ENCODE assay signal across 14 cellular contexts in genomic region chr9:76866689-76867088, GRCh38. TPM values are rescaled to one million over a fixed set of nuclear protein-coding genes. Genes with fewer than 3 reads are reported as not detected.
DNase-seq lines count a peak whose midpoint lies in the region; TF ChIP-seq lines count a peak whose summit lies in the region.
"Had no signal": no experiment of that assay in that cellular context is flagged by ENCODE, and none has a peak within 500 bp of the region (broad histone marks: within the 10 kb centered on the region; RNA-seq: fewer than 3 reads in every experiment).

No MANE protein-coding gene starts in this region.

- no TSS peak for BruUV-seq in MCF 10A (replicated peaks; lab: Mats Ljungman, UMichigan)

- POLR2A ChIA-PET in MCF 10A (lab: Yijun Ruan, JAX) = interaction anchor here (0.6 to 0.8 kb wide), 3 partner anchors 50 to 458 kb away, joined by 3 to 5 read pairs (median 3); no protein-coding TSS in a partner anchor

- peak overlapping the region; percentile 67 for H3K9ac ChIP-seq in adipocyte (ENCODE audit: low read length)
- H3K9ac ChIP-seq: BLaER1 had no signal

- intact Hi-C loops in MCF 10A (cut with micrococcal nuclease) = loop anchor here (5.0 kb wide), 1 partner anchor 49 kb away; no protein-coding TSS in a partner anchor
- intact Hi-C loops in breast epithelium (cut with DNase I; ENCODE audit: low total_unique reads) = loop anchor here (2.0 kb wide), 1 partner anchor 78 kb away; no protein-coding TSS in a partner anchor

- no peaks in the 10 kb centered on the region for H3K36me3 Mint-ChIP-seq in MCF 10A (ENCODE audit: insufficient read depth, unreplicated experiment)

- H3K36me3 ChIP-seq in breast epithelium (no peaks in the 10 kb centered on the region), adipocyte (ENCODE audit: control insufficient read depth, insufficient read depth, low read length, severe bottlenecking) (peaks cover 2% of the 10 kb centered on the region), BE2C (no peaks in the 10 kb centered on the region; the same call in 1 of the 2 replicates)
- H3K36me3 ChIP-seq: BLaER1, suprapubic skin had no signal

- peak overlapping the region; percentile 43 for H3K27ac Mint-ChIP-seq in MCF 10A (ENCODE audit: low read depth, unreplicated experiment)

- H3K4me1 Mint-ChIP-seq in MCF 10A (ENCODE audit: insufficient read depth, unreplicated experiment) = peaks cover 17% of the 10 kb centered on the region
- H3K4me1 Mint-ChIP-seq: central memory CD8-positive, alpha-beta T cell had no signal

- CTCF ChIA-PET in MCF 10A (lab: Yijun Ruan, JAX) = interaction anchor here (0.6 kb wide), 1 partner anchor 567 kb away, joined by 3 read pairs; no protein-coding TSS in a partner anchor

- TF ChIP-seq POLR2A in breast epithelium (IDR thresholded peaks at IDR 0.05) = no peak

- no peak overlapping the region for H3K4me3 ChIP-seq in breast epithelium
- no peak overlapping the region for H3K4me3 ChIP-seq in adipocyte (ENCODE audit: low read length)
- H3K4me3 ChIP-seq in BE2C (ENCODE audit: low read depth, low read length) = no peak overlapping the region
- H3K4me3 ChIP-seq: BLaER1, K562, lung, suprapubic skin had no signal

- H3K4me1 ChIP-seq in breast epithelium (no peaks in the 10 kb centered on the region), adipocyte (ENCODE audit: control insufficient read depth, insufficient read depth, low read length) (peaks cover 70% of the 10 kb centered on the region), BE2C (peaks cover 9% of the 10 kb centered on the region)
- H3K4me1 ChIP-seq: BLaER1, suprapubic skin had no signal

- H3K4me3 Mint-ChIP-seq in MCF 10A (ENCODE audit: unreplicated experiment) = no peak overlapping the region
- H3K4me3 Mint-ChIP-seq: central memory CD8-positive, alpha-beta T cell had no signal

- no peaks in the 10 kb centered on the region for H3K27me3 ChIP-seq in breast epithelium
- no peaks in the 10 kb centered on the region for H3K27me3 ChIP-seq in adipocyte (replicated peaks; ENCODE audit: control insufficient read depth, insufficient read depth, low read length)
- H3K27me3 ChIP-seq in BE2C = no peaks in the 10 kb centered on the region
- H3K27me3 ChIP-seq: BLaER1, suprapubic skin had no signal

- peak; percentile 68 for DNase-seq in MCF 10A (ENCODE audit: unreplicated experiment)
- no peak for DNase-seq in breast epithelium (ENCODE audit: low spot score in 2 of 2)
- DNase-seq in adipocyte (ENCODE audit: low read depth) = peak; percentile 88
- peak; percentile 26 for DNase-seq in iPS-NIHi11 (ENCODE audit: low spot score)
- DNase-seq in NCI-H748 (lab: John Stamatoyannopoulos, UW; ENCODE audit: unreplicated experiment) = no peak
- DNase-seq in NCI-H2227 (lab: John Stamatoyannopoulos, UW; ENCODE audit: unreplicated experiment) = no peak
- no peak for DNase-seq in T-helper 1 cell
- no peak for DNase-seq in BE2C
- DNase-seq: activated CD8-positive, alpha-beta memory T cell treated with anti-CD3 and anti-CD28 coated beads for 24 hours had no signal

- no peaks in the 10 kb centered on the region for H3K9me3 ChIP-seq in breast epithelium
- H3K9me3 ChIP-seq in adipocyte (ENCODE audit: control insufficient read depth, low read length) = no peaks in the 10 kb centered on the region
- H3K9me3 ChIP-seq in BE2C = no peaks in the 10 kb centered on the region
- H3K9me3 ChIP-seq: BLaER1, suprapubic skin had no signal

- H3K27ac ChIP-seq in breast epithelium = no peak overlapping the region
- H3K27ac ChIP-seq: BLaER1, suprapubic skin had no signal

- no peaks in the 10 kb centered on the region for H3K9me3 Mint-ChIP-seq in MCF 10A (ENCODE audit: unreplicated experiment)
- H3K9me3 Mint-ChIP-seq: central memory CD8-positive, alpha-beta T cell had no signal

- H3K27me3 Mint-ChIP-seq in MCF 10A (ENCODE audit: insufficient read depth, unreplicated experiment) = no peaks in the 10 kb centered on the region

- TF ChIP-seq CTCF in MCF 10A (IDR thresholded peaks at IDR 0.05; ENCODE audit: unreplicated experiment) (no peak), breast epithelium (IDR thresholded peaks at IDR 0.05) (no peak), BE2C (IDR thresholded peaks at IDR 0.05; ENCODE audit: low read depth, low read length) (no peak)

RNA-seq across cellular contexts. Expression of gene PRUNE2, which starts 39.2 kb away (rescaled TPM):
- total RNA-seq in MCF 10A (2022) (0.29 and 0.63 TPM in 2 replicates), breast epithelium (10 to 100 TPM in 2 of 3 donors, 1 to 10 TPM in 1; 4.6 to 14.7 (median 12.0) TPM)
- 24.7 TPM for polyA plus RNA-seq in BE2C (2012; ENCODE audit: insufficient read depth, insufficient read length, low read depth)

Comparison
In these comparisons a context has a peak if more than half of its experiments do, and no peak if none do; other contexts are left out.
1. DNase-seq: peak in MCF 10A (single experiment), adipocyte (single experiment) and iPS-NIHi11 (single experiment); none in breast epithelium (0 of 2), NCI-H748 (single experiment), NCI-H2227 (single experiment), T-helper 1 cell (0 of 5) and BE2C (single experiment).